16 cellular contexts compared by ENCODE assay signal in genomic region chr5:53777864-53778618, GRCh38.
DNase-seq lines count a peak whose midpoint lies in the region; ATAC-seq and TF ChIP-seq lines count a peak whose summit lies in the region.
"Had no signal": no experiment of that assay in that cellular context is flagged by ENCODE, and none has a peak within 500 bp of the region (broad histone marks: within the 10 kb centered on the region; RNA-seq: fewer than 3 reads in every experiment).

No MANE protein-coding gene starts in this region.

- no peaks in the 10 kb centered on the region for H4K20me1 ChIP-seq in IMR-90 (ENCODE audit: insufficient read depth, low read length)

- H3K9me3 Mint-ChIP-seq in activated CD8-positive, alpha-beta memory T cell treated with anti-CD3 and anti-CD28 coated beads, Interleukin-2, amount 10 ng/mL, durations not matched to agents 7 days and 5 days (ENCODE audit: low read depth) = no peaks in the 10 kb centered on the region
- no peaks in the 10 kb centered on the region for H3K9me3 Mint-ChIP-seq in stimulated activated naive CD8-positive, alpha-beta T cell treated with anti-CD3 and anti-CD28 coated beads, Interleukin-15, amount 100 ng/mL, for 72 hours
- H3K9me3 Mint-ChIP-seq: brain had no signal

- no peak for TF ChIP-seq POLR2A in IMR-90 (IDR thresholded peaks at IDR 0.05; ENCODE audit: low read depth, low read length)

- H3K9me3 ChIP-seq in IMR-90 (ENCODE audit: control insufficient read depth, insufficient read depth, low read length) = no peaks in the 10 kb centered on the region
- H3K9me3 ChIP-seq: HAP-1, left ventricle myocardium inferior had no signal

- H3K27ac Mint-ChIP-seq in activated CD8-positive, alpha-beta memory T cell treated with anti-CD3 and anti-CD28 coated beads, Interleukin-2, amount 10 ng/mL, durations not matched to agents 7 days and 5 days = peak overlapping the region; percentile 17
- H3K27ac Mint-ChIP-seq in stimulated activated naive CD8-positive, alpha-beta T cell treated with anti-CD3 and anti-CD28 coated beads, Interleukin-15, amount 100 ng/mL, for 72 hours = no peak overlapping the region
- H3K27ac Mint-ChIP-seq: brain, progenitor cell of endocrine pancreas had no signal

- H3K4me1 ChIP-seq in IMR-90 (ENCODE audit: control insufficient read depth, insufficient read depth, low read length) = peaks cover 16% of the 10 kb centered on the region
- H3K4me1 ChIP-seq: HAP-1 had no signal

- H3K79me1 ChIP-seq in IMR-90 (ENCODE audit: low read depth in 1 of 2, low read length in 2 of 2) = no peaks in the 10 kb centered on the region

- POLR2A ChIA-PET in IMR-90 (lab: Charles Lee; ENCODE audit: unreplicated experiment) = no interaction called here

- H3K36me3 Mint-ChIP-seq in activated CD8-positive, alpha-beta memory T cell treated with anti-CD3 and anti-CD28 coated beads, Interleukin-2, amount 10 ng/mL, durations not matched to agents 7 days and 5 days = no peaks in the 10 kb centered on the region
- H3K36me3 Mint-ChIP-seq: brain had no signal

- peak overlapping the region; percentile 67 for H2BK15ac ChIP-seq in IMR-90 (ENCODE audit: low read depth, low read length)

- H3K27me3 Mint-ChIP-seq in activated CD8-positive, alpha-beta memory T cell treated with anti-CD3 and anti-CD28 coated beads, Interleukin-2, amount 10 ng/mL, durations not matched to agents 7 days and 5 days = peaks cover 10% of the 10 kb centered on the region
- no peaks in the 10 kb centered on the region for H3K27me3 Mint-ChIP-seq in stimulated activated naive CD8-positive, alpha-beta T cell treated with anti-CD3 and anti-CD28 coated beads, Interleukin-15, amount 100 ng/mL, for 72 hours
- H3K27me3 Mint-ChIP-seq: brain had no signal

- peaks cover 6% of the 10 kb centered on the region for H3K9me1 ChIP-seq in IMR-90 (ENCODE audit: insufficient read depth, low read length)

- no peak overlapping the region for H2AK9ac ChIP-seq in IMR-90 (replicated peaks; ENCODE audit: low read depth, low read length, poor library complexity)

- dilution Hi-C loops in IMR-90 (cut with HindIII; ENCODE audit: low sequenced_read_pairs, unreplicated experiment) = no loop called here

- no peak overlapping the region for H3K9ac ChIP-seq in IMR-90 (ENCODE audit: low read depth, low read length)

- peak overlapping the region; percentile 41 for H3K4ac ChIP-seq in IMR-90 (ENCODE audit: low read depth, low read length)

- no peak overlapping the region for H3K4me3 Mint-ChIP-seq in activated CD8-positive, alpha-beta memory T cell treated with anti-CD3 and anti-CD28 coated beads, Interleukin-2, amount 10 ng/mL, durations not matched to agents 7 days and 5 days
- no peak overlapping the region for H3K4me3 Mint-ChIP-seq in stimulated activated naive CD8-positive, alpha-beta T cell treated with anti-CD3 and anti-CD28 coated beads, Interleukin-15, amount 100 ng/mL, for 72 hours
- H3K4me3 Mint-ChIP-seq: brain had no signal

- in situ Hi-C loops in IMR-90 (cut with MboI; ENCODE audit: low sequenced_read_pairs) = no loop called here

- peak overlapping the region; percentile 60 for H2AK5ac ChIP-seq in IMR-90 (ENCODE audit: low read depth, low read length)

- BruUV-seq in IMR-90 (replicated peaks; lab: Mats Ljungman, UMichigan) = no TSS peak

- no peaks in the 10 kb centered on the region for H3K27me3 ChIP-seq in IMR-90 (ENCODE audit: control insufficient read depth, insufficient read depth, low read length)

- peak overlapping the region; percentile 44 for H3K14ac ChIP-seq in IMR-90 (replicated peaks; ENCODE audit: low read depth, low read length)

- H3K23ac ChIP-seq in IMR-90 (ENCODE audit: low read depth, low read length) = no peak overlapping the region

- intact Hi-C loops in IMR-90 (cut with micrococcal nuclease) = no loop called here

- H3K36me3 ChIP-seq in IMR-90 (ENCODE audit: control insufficient read depth, insufficient read depth, low read length) = no peaks in the 10 kb centered on the region
- H3K36me3 ChIP-seq: HAP-1, left ventricle myocardium inferior had no signal

- H3K4me3 ChIP-seq in IMR-90 (ENCODE audit: insufficient read depth, low read depth, low read length) = no peak overlapping the region
- H3K4me3 ChIP-seq: HAP-1, K562, left ventricle myocardium inferior had no signal

- H4K5ac ChIP-seq in IMR-90 (ENCODE audit: low read depth, low read length) = peak overlapping the region; percentile 52

- no peak overlapping the region for H2BK5ac ChIP-seq in IMR-90 (ENCODE audit: low read depth, low read length, poor library complexity, severe bottlenecking)

- no peak for TF ChIP-seq RAD21 in IMR-90 (IDR thresholded peaks at IDR 0.05; ENCODE audit: low read length)

- no peak for TF ChIP-seq CTCF in IMR-90 (conservative IDR thresholded peaks at IDR 0.05; ENCODE audit: low read depth, low read length)

- CTCF ChIA-PET in activated CD8-positive, alpha-beta memory T cell treated with anti-CD3 and anti-CD28 coated beads, Interleukin-2, amount 10 ng/mL, durations not matched to agents 7 days and 5 days (lab: Charles Lee) = no interaction called here
- CTCF ChIA-PET in IMR-90 (lab: Yijun Ruan, JAX) = no interaction called here

- H3K27ac ChIP-seq in IMR-90 (ENCODE audit: insufficient read depth, low read length) = no peak overlapping the region
- H3K27ac ChIP-seq: left ventricle myocardium inferior had no signal

- H2BK20ac ChIP-seq in IMR-90 (ENCODE audit: low read depth, low read length) = peak overlapping the region; percentile 48

- no peak overlapping the region for H3K56ac ChIP-seq in IMR-90 (ENCODE audit: extremely low read depth, insufficient read depth, low read length)

- no peak for DNase-seq in activated CD8-positive, alpha-beta memory T cell treated with anti-CD3 and anti-CD28 coated beads, Interleukin-2, amount 10 ng/mL, durations not matched to agents 7 days and 5 days
- DNase-seq in activated CD8-positive, alpha-beta memory T cell treated with anti-CD3 and anti-CD28 coated beads for 24 hours = no peak
- DNase-seq in IMR-90 (no peak), NCI-H146 treated with DMSO at 0.1 percent for 48 hours (lab: John Stamatoyannopoulos, UW; ENCODE audit: unreplicated experiment) (no peak), occipital lobe (lab: John Stamatoyannopoulos, UW) (no peak), T1000 (lab: John Stamatoyannopoulos, UW) (no peak)
- no peak for DNase-seq in stimulated activated naive CD8-positive, alpha-beta T cell treated with anti-CD3 and anti-CD28 coated beads, Interleukin-15, amount 100 ng/mL, for 72 hours
- DNase-seq: activated CD8-positive, alpha-beta memory T cell treated with anti-CD3 and anti-CD28 coated beads, Interleukin-2, amount 50 U/mL, for 4 hours; foreskin fibroblast; left ventricle myocardium inferior; NCI-H526 had no signal

- H3K18ac ChIP-seq in IMR-90 (ENCODE audit: low read depth, low read length) = peak overlapping the region; percentile 33

- H4K91ac ChIP-seq in IMR-90 (ENCODE audit: insufficient read depth, low read depth, low read length) = peak overlapping the region; percentile 48

- peak; percentile 27 for ATAC-seq in activated CD8-positive, alpha-beta memory T cell treated with anti-CD3 and anti-CD28 coated beads, Interleukin-2, amount 10 ng/mL, durations not matched to agents 7 days and 5 days
- ATAC-seq in HG02678 (IDR thresholded peaks at IDR 0.05; ENCODE audit: unreplicated experiment) = peak; percentile 64
- ATAC-seq in IMR-90 (ENCODE audit: low read depth) = 0 out of 2 replicates have a peak, but pooled peaks have one; percentile 12
- peak; percentile 47 for ATAC-seq in stimulated activated naive CD8-positive, alpha-beta T cell treated with anti-CD3 and anti-CD28 coated beads, Interleukin-15, amount 100 ng/mL, for 72 hours
- ATAC-seq: K562 had no signal

- H2BK120ac ChIP-seq in IMR-90 (ENCODE audit: low read depth, low read length) = peak overlapping the region; percentile 51

- H3K4me2 ChIP-seq in IMR-90 (ENCODE audit: low read depth, low read length) = peak overlapping the region; percentile 46; the same call in 1 of the 2 replicates

- H2AFZ ChIP-seq in IMR-90 (replicated peaks; ENCODE audit: low read length, poor library complexity) = peak overlapping the region; percentile 74

- peaks cover 22% of the 10 kb centered on the region for H3K4me1 Mint-ChIP-seq in activated CD8-positive, alpha-beta memory T cell treated with anti-CD3 and anti-CD28 coated beads, Interleukin-2, amount 10 ng/mL, durations not matched to agents 7 days and 5 days
- H3K4me1 Mint-ChIP-seq in stimulated activated naive CD8-positive, alpha-beta T cell treated with anti-CD3 and anti-CD28 coated beads, Interleukin-15, amount 100 ng/mL, for 72 hours = peaks cover 8% of the 10 kb centered on the region

- H4K8ac ChIP-seq in IMR-90 (ENCODE audit: low read depth in 2 of 2, low read length in 2 of 2) = peak overlapping the region in 1 of 2 experiments; percentile 86; a peak in 2 of 4 replicates

- WGBS in IMR-90 (ENCODE audit: extremely low coverage in 2 of 2, insufficient read length in 1 of 2), 2 experiments = 39% methylated on average over 2 of the region's 5 CpGs; no CpG with 5 or more reads in 1 of the 2 experiments

TF ChIP-seq in IMR-90, 13 proteins besides CTCF, POLR2A, EP300 and RAD21 (continues in another document):
- TF ChIP-seq NFE2L2 (IDR thresholded peaks at IDR 0.05; ENCODE audit: low read depth, low read length) (no peak), ELK1 (IDR thresholded peaks at IDR 0.05; ENCODE audit: borderline replicate concordance, low read depth, low read length) (no peak), FOS (IDR thresholded peaks at IDR 0.05; ENCODE audit: low read depth, low read length) (no peak), CHD1 (IDR thresholded peaks at IDR 0.05; ENCODE audit: low read depth, low read length) (no peak), USF2 (IDR thresholded peaks at IDR 0.05; ENCODE audit: low read depth, low read length) (no peak), MAFK (IDR thresholded peaks at IDR 0.05; ENCODE audit: low read depth, low read length) (no peak), RCOR1 (IDR thresholded peaks at IDR 0.05; ENCODE audit: insufficient replicate concordance, low read length) (no peak), RFX5 (IDR thresholded peaks at IDR 0.05; ENCODE audit: low read depth, low read length) (no peak)

Comparison
In these comparisons a context has a peak if more than half of its experiments do, and no peak if none do; other contexts are left out.
1. ATAC-seq: peak in every context shown above with its lines; median percentile 64 in HG02678; 47 in stimulated activated naive CD8-positive, alpha-beta T cell treated with anti-CD3 and anti-CD28 coated beads, Interleukin-15, amount 100 ng/mL, for 72 hours; 27 in activated CD8-positive, alpha-beta memory T cell treated with anti-CD3 and anti-CD28 coated beads, Interleukin-2, amount 10 ng/mL, durations not matched to agents 7 days and 5 days; 12 in IMR-90.